8 cellular contexts compared by ENCODE assay signal in genomic region chr4:53905935-53906377, GRCh38.
DNase-seq lines count a peak whose midpoint lies in the region; TF ChIP-seq lines count a peak whose summit lies in the region.

No MANE protein-coding gene starts in this region.

- H3K27me3 ChIP-seq in HUES6 (ENCODE audit: control insufficient read depth, insufficient read depth, low read length) (peaks cover 17% of the 10 kb centered on the region), trophoblast cell (ENCODE audit: insufficient read depth, low read length) (no peaks in the 10 kb centered on the region)

- H3K23ac ChIP-seq in trophoblast cell (ENCODE audit: low read length): no peak overlapping the region

- H3K9ac ChIP-seq in HUES6 (ENCODE audit: low read length) (peak overlapping the region; percentile 20), trophoblast cell (ENCODE audit: low read length) (no peak overlapping the region)

- H2BK120ac ChIP-seq in trophoblast cell (ENCODE audit: insufficient read depth, low read length, poor library complexity): no peak overlapping the region

- H2AK5ac ChIP-seq in trophoblast cell (ENCODE audit: low read length): no peak overlapping the region

- H3K4me1 ChIP-seq in HUES6 (ENCODE audit: control insufficient read depth, insufficient read depth, low read length) (peaks cover 17% of the 10 kb centered on the region), trophoblast cell (ENCODE audit: control insufficient read depth in 1 of 2, insufficient read depth in 2 of 2, low read length in 2 of 2) (peaks cover 0 to 4% of the 10 kb centered on the region in 2 experiments)

- H3K9me3 ChIP-seq in HUES6 (ENCODE audit: control insufficient read depth, insufficient read depth, low read depth, low read length) (no peaks in the 10 kb centered on the region), trophoblast cell (ENCODE audit: insufficient read depth, low read depth, low read length) (no peaks in the 10 kb centered on the region)

- H4K8ac ChIP-seq in trophoblast cell (ENCODE audit: low read depth, low read length): no peak overlapping the region

- no peak overlapping the region for H3K27ac ChIP-seq in HUES6 (ENCODE audit: low read depth, low read length)
- H3K27ac ChIP-seq in trophoblast cell (ENCODE audit: low read depth, low read length): no peak overlapping the region

- H2AFZ ChIP-seq in trophoblast cell (ENCODE audit: insufficient read depth, low read length, poor library complexity): no peak overlapping the region

- H3K4me2 ChIP-seq in trophoblast cell (ENCODE audit: low read length): peak overlapping the region; percentile 55

- no peak overlapping the region for H4K91ac ChIP-seq in trophoblast cell (ENCODE audit: low read depth, low read length)

- peak; percentile 36 for DNase-seq in SIG-M5 treated with dmso at 0.1 percent for 504 hours (lab: John Stamatoyannopoulos, UW; ENCODE audit: unreplicated experiment)
- no peak for DNase-seq in SIG-M5 (lab: John Stamatoyannopoulos, UW)
- peak; percentile 68 for DNase-seq in globus pallidus (ENCODE audit: low spot score)
- DNase-seq in trophoblast cell: no peak
- no peak for DNase-seq in stimulated activated CD4-positive, alpha-beta T cell treated with anti-CD3 and anti-CD28 coated beads, Interleukin-4, amount 100 ng/mL, for 4 hours
- DNase-seq in NCI-H1105 treated with DMSO at 0.1 percent for 48 hours (lab: John Stamatoyannopoulos, UW): no peak

- H3K36me3 ChIP-seq in HUES6 (ENCODE audit: control insufficient read depth, insufficient read depth, low read length) (no peaks in the 10 kb centered on the region), trophoblast cell (ENCODE audit: control insufficient read depth in 1 of 2, insufficient read depth in 2 of 2, low read length in 2 of 2) (no peaks in the 10 kb centered on the region)

- WGBS in trophoblast cell (ENCODE audit: extremely low coverage, insufficient coverage, insufficient read length): no CpG with 5 or more reads among the region's 11 CpGs

- H3K14ac ChIP-seq in trophoblast cell (ENCODE audit: low read length): no peak overlapping the region

- H2BK5ac ChIP-seq in trophoblast cell (ENCODE audit: low read depth, low read length, poor library complexity): no peak overlapping the region

- no peaks in the 10 kb centered on the region for H3K79me2 ChIP-seq in trophoblast cell (ENCODE audit: control insufficient read depth, insufficient read depth, low read length, poor library complexity)

- H4K12ac ChIP-seq in trophoblast cell (ENCODE audit: low read depth, low read length): no peak overlapping the region

- peak overlapping the region; percentile 37 for H3K4me3 ChIP-seq in HUES6 (ENCODE audit: low read depth, low read length)
- peak overlapping the region; percentile 57 for H3K4me3 ChIP-seq in WI38 (ENCODE audit: low read depth, low read length)
- no peak overlapping the region for H3K4me3 ChIP-seq in trophoblast cell (ENCODE audit: low read depth, low read length)

- H2BK12ac ChIP-seq in trophoblast cell (ENCODE audit: low read length): no peak overlapping the region

- H3K18ac ChIP-seq in trophoblast cell (ENCODE audit: low read length): no peak overlapping the region

- no peaks in the 10 kb centered on the region for H3K79me1 ChIP-seq in trophoblast cell (ENCODE audit: low read length)

- H3K4ac ChIP-seq in trophoblast cell (ENCODE audit: low read depth, low read length): no peak overlapping the region

- no peak for TF ChIP-seq CTCF in WI38 (IDR thresholded peaks at IDR 0.05; ENCODE audit: low read depth, low read length)

Comparison
In these comparisons a context has a peak if more than half of its experiments do, and no peak if none do; other contexts are left out.
1. DNase-seq: peak in SIG-M5 treated with dmso at 0.1 percent for 504 hours (single experiment) and globus pallidus (single experiment); none in SIG-M5 (single experiment), trophoblast cell (0 of 2), stimulated activated CD4-positive, alpha-beta T cell treated with anti-CD3 and anti-CD28 coated beads, Interleukin-4, amount 100 ng/mL, for 4 hours (0 of 2) and NCI-H1105 treated with DMSO at 0.1 percent for 48 hours (single experiment).